Comparison of ENCODE assay signal across 1 cellular context in genomic region chr7:138001529-138002095, GRCh38.
TF ChIP-seq lines count a peak whose summit lies in the region.

TSS of gene CREB3L2 (minus strand) at chr7:138002086. CDS start at chr7:138001705, 381 bp downstream.

TF ChIP-seq in HepG2, 621 proteins besides CTCF, POLR2A, EP300 and RAD21 (continued from another document and continues in another):
- no peak for TF ChIP-seq ZNF142 (CRISPR knock-in tag; IDR thresholded peaks at IDR 0.05)
- TF ChIP-seq RXRA (CRISPR knock-in tag; IDR thresholded peaks at IDR 0.05), result peak; percentile 46; the same call in 1 of the 2 replicates
- no peak for TF ChIP-seq ZNF639 (CRISPR knock-in tag; conservative IDR thresholded peaks at IDR 0.05)
- peak; percentile 80; the same call in 1 of the 2 replicates for TF ChIP-seq FOXC1 (CRISPR knock-in tag; IDR thresholded peaks at IDR 0.05; ENCODE audit: borderline replicate concordance)
- TF ChIP-seq ETV6 (CRISPR knock-in tag; conservative IDR thresholded peaks at IDR 0.05), result no peak
- TF ChIP-seq JUND (CRISPR knock-in tag; IDR thresholded peaks at IDR 0.05), result no peak
- TF ChIP-seq ZNF468 (CRISPR knock-in tag; IDR thresholded peaks at IDR 0.05), result no peak
- no peak for TF ChIP-seq ZNF44 (CRISPR knock-in tag; IDR thresholded peaks at IDR 0.05)
- TF ChIP-seq MLX (CRISPR knock-in tag; IDR thresholded peaks at IDR 0.05), result no peak
- TF ChIP-seq CREB3 (CRISPR knock-in tag; IDR thresholded peaks at IDR 0.05), result no peak
- no peak for TF ChIP-seq HDAC6 (IDR thresholded peaks at IDR 0.05; ENCODE audit: low read depth, low read length)
- TF ChIP-seq AGO2 (optimal IDR thresholded peaks at IDR 0.05; ENCODE audit: low read depth, low read length), result peak; percentile 97
- TF ChIP-seq HNF4G (IDR thresholded peaks at IDR 0.05; ENCODE audit: borderline replicate concordance, low read depth, low read length), result no peak
- no peak for TF ChIP-seq HNF4G (CRISPR knock-in tag; IDR thresholded peaks at IDR 0.05; ENCODE audit: borderline replicate concordance, low read depth)
- no peak for TF ChIP-seq BCL6 (CRISPR knock-in tag; IDR thresholded peaks at IDR 0.05)
- no peak for TF ChIP-seq ZNF577 (CRISPR knock-in tag; IDR thresholded peaks at IDR 0.05; ENCODE audit: borderline replicate concordance, low read depth)
- TF ChIP-seq ATF2 (CRISPR knock-in tag; IDR thresholded peaks at IDR 0.05), result no peak
- no peak for TF ChIP-seq ZNF788 (CRISPR knock-in tag; IDR thresholded peaks at IDR 0.05; ENCODE audit: borderline replicate concordance)
- TF ChIP-seq ZNF670 (CRISPR knock-in tag; IDR thresholded peaks at IDR 0.05; ENCODE audit: borderline replicate concordance), result no peak
- peak; percentile 87 for TF ChIP-seq TAF1 (CRISPR knock-in tag; IDR thresholded peaks at IDR 0.05)
- TF ChIP-seq NR1H2 (CRISPR knock-in tag; IDR thresholded peaks at IDR 0.05; ENCODE audit: borderline replicate concordance, low read depth), result peak; percentile 82; the same call in 1 of the 2 replicates
- peak; percentile 61; the same call in 1 of the 2 replicates for TF ChIP-seq ZNF768 (CRISPR knock-in tag; IDR thresholded peaks at IDR 0.05)
- 0 out of 2 replicates have a peak, but pooled peaks have one; percentile 64 for TF ChIP-seq MED13 (CRISPR knock-in tag; IDR thresholded peaks at IDR 0.05)
- peak; percentile 26; the same call in 1 of the 2 replicates for TF ChIP-seq ZNF792 (CRISPR knock-in tag; IDR thresholded peaks at IDR 0.05)
- TF ChIP-seq FIP1L1 (IDR thresholded peaks at IDR 0.05; ENCODE audit: borderline replicate concordance, insufficient read depth, low read depth, low read length), result no peak
- peak; percentile 38 to 80; a peak in 2 of 4 replicates for TF ChIP-seq HMGXB4 (CRISPR knock-in tag; IDR thresholded peaks at IDR 0.05; ENCODE audit: borderline replicate concordance in 1 of 2, low read depth in 1 of 2)
- TF ChIP-seq ZBTB38 (CRISPR knock-in tag; IDR thresholded peaks at IDR 0.05), result peak; percentile 76; the same call in 1 of the 2 replicates
- TF ChIP-seq IRX3 (CRISPR knock-in tag; IDR thresholded peaks at IDR 0.05; ENCODE audit: borderline replicate concordance, low read depth), result 0 out of 2 replicates have a peak, but pooled peaks have one; percentile 37
- TF ChIP-seq NR2F6 (IDR thresholded peaks at IDR 0.05), result no peak
- TF ChIP-seq NR2F6 (CRISPR knock-in tag; IDR thresholded peaks at IDR 0.05), result no peak
- TF ChIP-seq ZNF446 (CRISPR knock-in tag; IDR thresholded peaks at IDR 0.05), result peak; percentile 68; the same call in 1 of the 2 replicates
- no peak for TF ChIP-seq CREB1 (IDR thresholded peaks at IDR 0.05)
- TF ChIP-seq CREB1 (CRISPR knock-in tag; IDR thresholded peaks at IDR 0.05), result no peak
- TF ChIP-seq ZNF383 (CRISPR knock-in tag; IDR thresholded peaks at IDR 0.05; ENCODE audit: borderline replicate concordance), result no peak
- 0 out of 2 replicates have a peak, but pooled peaks have one; percentile 88 for TF ChIP-seq ZNF737 (CRISPR knock-in tag; IDR thresholded peaks at IDR 0.05; ENCODE audit: borderline replicate concordance)
- no peak for TF ChIP-seq JUNB (CRISPR knock-in tag; IDR thresholded peaks at IDR 0.05; ENCODE audit: borderline replicate concordance)
- TF ChIP-seq E2F2 (CRISPR knock-in tag; IDR thresholded peaks at IDR 0.05; ENCODE audit: borderline replicate concordance), result no peak
- no peak for TF ChIP-seq TSC22D2 (CRISPR knock-in tag; IDR thresholded peaks at IDR 0.05; ENCODE audit: borderline replicate concordance)
- TF ChIP-seq ZNF678 (CRISPR knock-in tag; IDR thresholded peaks at IDR 0.05), result peak; percentile 94; the same call in 1 of the 2 replicates
- peak; percentile 67; the same call in 1 of the 2 replicates for TF ChIP-seq ZNF318 (CRISPR knock-in tag; IDR thresholded peaks at IDR 0.05)
